ENCODE assay signal across 20 cellular contexts in genomic region chr13:106480511-106480910, GRCh38. TPM values are rescaled to one million over a fixed set of nuclear protein-coding genes. Genes with fewer than 3 reads are reported as not detected.
DNase-seq lines count a peak whose midpoint lies in the region; ATAC-seq and TF ChIP-seq lines count a peak whose summit lies in the region.
"Had no signal": no experiment of that assay in that cellular context is flagged by ENCODE, and none has a peak within 500 bp of the region (broad histone marks: within the 10 kb centered on the region; RNA-seq: fewer than 3 reads in every experiment).

No MANE protein-coding gene starts in this region.

- H3K27me3 ChIP-seq in GM23338 (ENCODE audit: insufficient read depth) = no peaks in the 10 kb centered on the region
- no peaks in the 10 kb centered on the region for H3K27me3 ChIP-seq in stomach smooth muscle (ENCODE audit: control insufficient read depth in 1 of 2, insufficient read depth in 2 of 2, low read length in 2 of 2)

- H3K27ac ChIP-seq in GM23338 (ENCODE audit: low read depth) (no peak overlapping the region), coronary artery (peak overlapping the region; percentile 53 to 56), stomach smooth muscle (ENCODE audit: low read length) (peak overlapping the region; percentile 60)
- H3K27ac ChIP-seq: A549, C4-2B, KMS-11 had no signal

- peaks cover 15% of the 10 kb centered on the region for H3K4me1 Mint-ChIP-seq in GM23338
- H3K4me1 Mint-ChIP-seq in nephron = peaks cover 30% of the 10 kb centered on the region
- no peaks in the 10 kb centered on the region for H3K4me1 Mint-ChIP-seq in activated CD4-positive, alpha-beta T cell treated with anti-CD3 and anti-CD28 coated beads, Interleukin-2, amount 10 ng/mL, durations not matched to agents 7 days and 5 days
- H3K4me1 Mint-ChIP-seq in activated T-helper 17 cell treated with anti-CD3 and anti-CD28 coated beads, Interleukin-2, amount 50 U/mL, for 72 hours = no peaks in the 10 kb centered on the region

- peak overlapping the region; percentile 79 for H2AFZ ChIP-seq in GM23338

- H3K79me2 ChIP-seq in GM23338 (replicated peaks; ENCODE audit: insufficient read depth) = no peaks in the 10 kb centered on the region

- no peaks in the 10 kb centered on the region for H4K20me1 ChIP-seq in GM23338 (replicated peaks; ENCODE audit: insufficient read depth)

- H3K9ac ChIP-seq in stomach smooth muscle (ENCODE audit: low read length in 2 of 2) = no peak overlapping the region
- H3K9ac ChIP-seq: KMS-11 had no signal

- H3K9me3 ChIP-seq in stomach smooth muscle (ENCODE audit: control insufficient read depth in 2 of 2, low read length in 2 of 2) = no peaks in the 10 kb centered on the region
- H3K9me3 ChIP-seq: A549 had no signal

- H3K9me3 Mint-ChIP-seq in GM23338 (no peaks in the 10 kb centered on the region), nephron (no peaks in the 10 kb centered on the region)
- H3K9me3 Mint-ChIP-seq in activated CD4-positive, alpha-beta T cell treated with anti-CD3 and anti-CD28 coated beads, Interleukin-2, amount 10 ng/mL, durations not matched to agents 7 days and 5 days = no peaks in the 10 kb centered on the region
- no peaks in the 10 kb centered on the region for H3K9me3 Mint-ChIP-seq in activated T-helper 17 cell treated with anti-CD3 and anti-CD28 coated beads, Interleukin-2, amount 50 U/mL, for 72 hours
- H3K9me3 Mint-ChIP-seq: HFFc6 had no signal

- in situ Hi-C loops in KBM-7 (cut with MboI; ENCODE audit: low pct_unique_long_range_greater_than_20kb, low sequenced_read_pairs) = no loop called here

- ATAC-seq in GM23338 = no peak
- no peak for ATAC-seq in activated T-helper 17 cell treated with anti-CD3 and anti-CD28 coated beads, Interleukin-2, amount 50 U/mL, for 72 hours (replicated peaks)
- ATAC-seq: A549, HepG2 had no signal

- no peaks in the 10 kb centered on the region for H3K27me3 Mint-ChIP-seq in GM23338 (ENCODE audit: insufficient read depth, low read depth, poor library complexity)
- no peaks in the 10 kb centered on the region for H3K27me3 Mint-ChIP-seq in nephron (ENCODE audit: low read depth)
- peaks cover 27% of the 10 kb centered on the region for H3K27me3 Mint-ChIP-seq in activated CD4-positive, alpha-beta T cell treated with anti-CD3 and anti-CD28 coated beads, Interleukin-2, amount 10 ng/mL, durations not matched to agents 7 days and 5 days
- H3K27me3 Mint-ChIP-seq in activated T-helper 17 cell treated with anti-CD3 and anti-CD28 coated beads, Interleukin-2, amount 50 U/mL, for 72 hours = peaks cover 35% of the 10 kb centered on the region

- no peaks in the 10 kb centered on the region for H3K36me3 ChIP-seq in GM23338 (ENCODE audit: insufficient read depth)
- no peaks in the 10 kb centered on the region for H3K36me3 ChIP-seq in stomach smooth muscle (ENCODE audit: control insufficient read depth in 2 of 2, insufficient read depth in 2 of 2, low read length in 2 of 2)

- H3K4me1 ChIP-seq in GM23338 (ENCODE audit: insufficient read depth) = peaks cover 6% of the 10 kb centered on the region
- peaks cover 28% of the 10 kb centered on the region for H3K4me1 ChIP-seq in stomach smooth muscle (ENCODE audit: control insufficient read depth, insufficient read depth, low read length)
- H3K4me1 ChIP-seq: A549 had no signal

- CTCF ChIA-PET in activated CD4-positive, alpha-beta T cell treated with anti-CD3 and anti-CD28 coated beads, Interleukin-2, amount 10 ng/mL, durations not matched to agents 7 days and 5 days (lab: Charles Lee) = no interaction called here

- H3K9me2 ChIP-seq in GM23338 (ENCODE audit: insufficient read depth) = no peaks in the 10 kb centered on the region; the same call in 1 of the 2 replicates

- no peaks in the 10 kb centered on the region for H3F3A ChIP-seq in GM23338 (replicated peaks; ENCODE audit: low read depth)

- H3K36me3 Mint-ChIP-seq in GM23338 (ENCODE audit: low read depth) = no peaks in the 10 kb centered on the region
- H3K36me3 Mint-ChIP-seq in nephron (ENCODE audit: low read depth) = no peaks in the 10 kb centered on the region
- H3K36me3 Mint-ChIP-seq in activated CD4-positive, alpha-beta T cell treated with anti-CD3 and anti-CD28 coated beads, Interleukin-2, amount 10 ng/mL, durations not matched to agents 7 days and 5 days (ENCODE audit: low read depth) = no peaks in the 10 kb centered on the region
- H3K36me3 Mint-ChIP-seq in activated T-helper 17 cell treated with anti-CD3 and anti-CD28 coated beads, Interleukin-2, amount 50 U/mL, for 72 hours (ENCODE audit: low read depth) = no peaks in the 10 kb centered on the region

- TF ChIP-seq CTCF in GM23338 (conservative IDR thresholded peaks at IDR 0.05; ENCODE audit: low read depth in 2 of 2) = no peak
- no peak for TF ChIP-seq CTCF in coronary artery (IDR thresholded peaks at IDR 0.05)
- TF ChIP-seq CTCF in nephron (IDR thresholded peaks at IDR 0.05; ENCODE audit: unreplicated experiment in 3 of 3) = no peak

- H3K4me3 ChIP-seq in GM23338 (no peak overlapping the region), coronary artery (no peak overlapping the region), stomach smooth muscle (ENCODE audit: low read length in 2 of 2) (no peak overlapping the region)
- H3K4me3 ChIP-seq: A549 had no signal

- no peak overlapping the region for H3K4me3 Mint-ChIP-seq in GM23338
- no peak overlapping the region for H3K4me3 Mint-ChIP-seq in nephron
- H3K4me3 Mint-ChIP-seq in activated CD4-positive, alpha-beta T cell treated with anti-CD3 and anti-CD28 coated beads, Interleukin-2, amount 10 ng/mL, durations not matched to agents 7 days and 5 days = no peak overlapping the region
- H3K4me3 Mint-ChIP-seq in activated T-helper 17 cell treated with anti-CD3 and anti-CD28 coated beads, Interleukin-2, amount 50 U/mL, for 72 hours = no peak overlapping the region
- H3K4me3 Mint-ChIP-seq: HFFc6 had no signal

- POLR2A ChIA-PET in activated CD4-positive, alpha-beta T cell treated with anti-CD3 and anti-CD28 coated beads, Interleukin-2, amount 10 ng/mL, durations not matched to agents 7 days and 5 days (lab: Charles Lee) = no interaction called here

- DNase-seq in GM23338 (ENCODE audit: low spot score) (no peak), coronary artery (ENCODE audit: low spot score) (no peak), NCI-H345 (lab: John Stamatoyannopoulos, UW) (no peak), KBM-7 (no peak)
- DNase-seq in activated CD4-positive, alpha-beta T cell treated with anti-CD3 and anti-CD28 coated beads, Interleukin-2, amount 10 ng/mL, durations not matched to agents 7 days and 5 days = no peak
- DNase-seq: DMS 273 treated with DMSO at 0.1 percent for 48 hours, HFFc6, NCI-H1436, NCI-H2029, NCI-H2171, NCI-H446 treated with DMSO at 0.1 percent for 48 hours, NCI-H748 treated with DMSO at 0.1 percent for 48 hours, RPMI8226 had no signal

- H3K27ac Mint-ChIP-seq in GM23338 (no peak overlapping the region), nephron (peak overlapping the region; percentile 61 to 94 (median 84))
- H3K27ac Mint-ChIP-seq in activated CD4-positive, alpha-beta T cell treated with anti-CD3 and anti-CD28 coated beads, Interleukin-2, amount 10 ng/mL, durations not matched to agents 7 days and 5 days = no peak overlapping the region
- no peak overlapping the region for H3K27ac Mint-ChIP-seq in activated T-helper 17 cell treated with anti-CD3 and anti-CD28 coated beads, Interleukin-2, amount 50 U/mL, for 72 hours
- H3K27ac Mint-ChIP-seq: HFFc6 had no signal

- no peak overlapping the region for H3K4me2 ChIP-seq in GM23338
- H3K4me2 ChIP-seq: A549, KMS-11 had no signal

TF ChIP-seq in GM23338, 12 proteins besides CTCF, POLR2A, EP300 and RAD21 (continues in another document):
- TF ChIP-seq EZH2 (IDR thresholded peaks at IDR 0.05; ENCODE audit: low read depth, unreplicated experiment) = no peak
- TF ChIP-seq STAT1 (IDR thresholded peaks at IDR 0.05; ENCODE audit: unreplicated experiment) = no peak
- no peak for TF ChIP-seq ZNF331 (CRISPR knock-in tag; IDR thresholded peaks at IDR 0.05; ENCODE audit: low read depth)
- TF ChIP-seq POLR2AphosphoS5 (IDR thresholded peaks at IDR 0.05; ENCODE audit: low read depth) = no peak
- no peak for TF ChIP-seq CREB1 (CRISPR knock-in tag; IDR thresholded peaks at IDR 0.05; ENCODE audit: low read depth)
- no peak for TF ChIP-seq EZH2phosphoT487 (IDR thresholded peaks at IDR 0.05; ENCODE audit: unreplicated experiment)
- TF ChIP-seq, protein P1, sequence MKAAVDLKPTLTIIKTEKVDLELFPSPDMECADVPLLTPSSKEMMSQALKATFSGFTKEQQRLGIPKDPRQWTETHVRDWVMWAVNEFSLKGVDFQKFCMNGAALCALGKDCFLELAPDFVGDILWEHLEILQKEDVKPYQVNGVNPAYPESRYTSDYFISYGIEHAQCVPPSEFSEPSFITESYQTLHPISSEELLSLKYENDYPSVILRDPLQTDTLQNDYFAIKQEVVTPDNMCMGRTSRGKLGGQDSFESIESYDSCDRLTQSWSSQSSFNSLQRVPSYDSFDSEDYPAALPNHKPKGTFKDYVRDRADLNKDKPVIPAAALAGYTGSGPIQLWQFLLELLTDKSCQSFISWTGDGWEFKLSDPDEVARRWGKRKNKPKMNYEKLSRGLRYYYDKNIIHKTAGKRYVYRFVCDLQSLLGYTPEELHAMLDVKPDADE (IDR thresholded peaks at IDR 0.05) = no peak
- no peak for TF ChIP-seq JUNB (IDR thresholded peaks at IDR 0.05; ENCODE audit: unreplicated experiment)
- TF ChIP-seq NANOG (IDR thresholded peaks at IDR 0.05; ENCODE audit: borderline replicate concordance) = no peak
- no peak for TF ChIP-seq ZNF114 (CRISPR knock-in tag; IDR thresholded peaks at IDR 0.05)

RNA-seq across cellular contexts. Expression of gene EFNB2, which starts 55.0 kb away (rescaled TPM):
- 8.3 and 10.9 TPM in 2 replicates for total RNA-seq in GM23338 (2014; rRNA removed; shearing (Covaris generic))
- 5.5 and 5.7 TPM in 2 replicates for polyA plus RNA-seq in GM23338 (2016; fragmentation: Nextera tagmentation; extraction: Ambion mirVana)
- total RNA-seq in activated CD4-positive, alpha-beta T cell treated with anti-CD3 and anti-CD28 coated beads, Interleukin-2, amount 10 ng/mL, durations not matched to agents 7 days and 5 days = under 1 TPM; 0.04 to 0.10 TPM
- total RNA-seq in activated T-helper 17 cell treated with anti-CD3 and anti-CD28 coated beads, Interleukin-2, amount 50 U/mL, for 72 hours = under 1 TPM in 1 of 2 donors, not detected in 1; 0.08 TPM

Comparison
In these comparisons a context has a peak if more than half of its experiments do, and no peak if none do; other contexts are left out.
1. H3K27ac Mint-ChIP-seq: peak in nephron (3 of 3); none in GM23338 (single experiment), activated CD4-positive, alpha-beta T cell treated with anti-CD3 and anti-CD28 coated beads, Interleukin-2, amount 10 ng/mL, durations not matched to agents 7 days and 5 days (single experiment) and activated T-helper 17 cell treated with anti-CD3 and anti-CD28 coated beads, Interleukin-2, amount 50 U/mL, for 72 hours (single experiment).